In the genomic region with DNA sequence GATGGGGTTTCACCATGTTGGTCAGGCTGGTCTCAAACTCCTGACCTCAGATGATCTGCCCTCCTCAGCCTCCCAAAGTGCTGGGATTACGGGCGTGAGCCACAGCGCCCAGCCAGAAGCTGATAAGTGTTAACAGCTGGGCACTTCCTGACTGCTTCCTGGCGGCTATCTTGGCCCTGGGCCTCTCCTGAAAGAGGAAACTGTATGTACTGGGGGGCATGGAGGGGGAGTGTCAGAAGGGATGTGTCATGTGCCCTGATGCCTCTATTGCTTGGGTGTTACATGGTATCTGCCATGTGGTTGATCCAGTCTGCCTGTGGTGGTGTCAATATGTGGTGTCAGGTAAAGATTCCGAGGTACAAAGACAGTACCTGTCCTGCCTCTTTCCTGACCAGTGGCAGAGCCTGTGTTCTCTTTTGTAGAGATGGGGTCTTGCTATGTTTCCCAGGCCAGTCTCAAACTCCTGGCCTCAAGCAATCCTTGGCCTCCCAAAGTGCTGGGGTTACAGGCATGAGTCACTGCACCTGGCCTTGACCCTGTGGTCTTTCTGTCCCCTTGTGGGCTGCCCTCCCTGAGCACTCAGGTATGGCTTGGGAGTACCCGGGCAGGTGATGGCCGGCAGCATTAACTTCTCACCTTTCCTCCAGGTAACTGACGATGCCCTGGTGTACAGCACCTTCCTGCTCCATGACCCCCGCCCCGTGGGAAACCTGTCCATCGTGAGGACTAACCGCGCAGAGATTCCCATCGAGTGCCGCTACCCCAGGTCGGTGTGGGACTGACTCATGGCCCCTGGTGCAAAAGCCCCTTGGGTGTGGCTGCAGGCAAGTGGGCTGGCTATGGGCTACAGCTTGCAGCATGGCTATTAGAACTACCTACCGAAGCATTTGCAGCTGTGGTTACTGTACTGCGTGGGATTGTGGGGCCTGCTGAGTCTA, we compare ENCODE assay signal across 1 cellular context.
TF ChIP-seq lines count a peak whose summit lies in the region.

No MANE protein-coding gene starts in this region.

TF ChIP-seq in H1, 55 proteins besides CTCF, POLR2A, EP300 and RAD21:
- TF ChIP-seq SP2 (IDR thresholded peaks at IDR 0.05; ENCODE audit: low read length) = no peak
- no peak for TF ChIP-seq POU5F1 (IDR thresholded peaks at IDR 0.05; ENCODE audit: low read depth, low read length)
- no peak for TF ChIP-seq JUN (IDR thresholded peaks at IDR 0.05; ENCODE audit: low read depth, low read length)
- TF ChIP-seq KDM5A (IDR thresholded peaks at IDR 0.05; ENCODE audit: low read length) = no peak
- no peak for TF ChIP-seq RXRA (IDR thresholded peaks at IDR 0.05; ENCODE audit: insufficient read depth, low read depth, low read length)
- no peak for TF ChIP-seq NRF1 (IDR thresholded peaks at IDR 0.05; ENCODE audit: low read depth, low read length)
- TF ChIP-seq BACH1 (IDR thresholded peaks at IDR 0.05; ENCODE audit: low read length) = no peak
- TF ChIP-seq TAF7 (optimal IDR thresholded peaks at IDR 0.05; ENCODE audit: borderline replicate concordance, low read depth, low read length) = no peak
- TF ChIP-seq ATF3 (IDR thresholded peaks at IDR 0.05; ENCODE audit: insufficient read depth, low read depth, low read length) = no peak
- no peak for TF ChIP-seq ZNF274 (IDR thresholded peaks at IDR 0.05; ENCODE audit: borderline replicate concordance, extremely low read depth, low read length)
- TF ChIP-seq MAX (IDR thresholded peaks at IDR 0.05) = no peak
- no peak for TF ChIP-seq RNF2 (IDR thresholded peaks at IDR 0.05; ENCODE audit: borderline replicate concordance, low read depth, low read length, missing control alignments, poor library complexity, severe bottlenecking)
